In the genomic region with DNA sequence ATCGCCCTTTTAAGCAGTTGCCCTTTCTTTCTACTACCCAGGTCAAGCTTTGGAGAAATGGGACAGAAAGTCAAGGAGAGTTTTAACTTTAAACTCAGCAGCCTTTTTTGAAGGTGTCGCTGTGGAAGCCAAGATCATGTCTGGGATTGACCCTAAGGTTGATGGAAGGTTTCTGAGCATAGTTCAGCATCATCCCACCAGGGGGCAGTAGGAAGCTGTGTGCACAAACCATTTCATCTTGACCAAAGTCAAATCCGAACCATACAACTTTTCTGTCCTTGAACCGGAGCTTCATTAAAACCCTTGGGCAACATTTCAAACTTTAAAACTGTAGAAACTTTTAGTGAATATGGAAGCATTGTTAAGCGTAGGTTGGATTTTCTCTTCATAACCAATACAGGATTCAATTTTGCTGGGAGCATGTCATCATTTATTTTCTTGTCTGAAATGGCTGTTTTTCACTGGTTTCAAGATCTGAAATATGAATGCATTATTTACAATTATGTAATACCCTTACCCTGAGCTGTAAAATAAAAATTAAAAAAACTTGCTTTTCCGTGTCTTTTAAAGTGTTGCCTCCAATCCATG, we compare ENCODE assay signal across 8 cellular contexts.
DNase-seq lines count a peak whose midpoint lies in the region; ATAC-seq and TF ChIP-seq lines count a peak whose summit lies in the region.

No MANE protein-coding gene starts in this region.

- WGBS in mesendoderm (ENCODE audit: extremely low coverage, insufficient coverage, low lambda C conversion rate): no CpG with 5 or more reads among the region's 6 CpGs

- no peak overlapping the region for H3K18ac ChIP-seq in mesendoderm (ENCODE audit: low read length)

- H3K4me2 ChIP-seq in mesendoderm (ENCODE audit: low read length): no peak overlapping the region

- no peak for TF ChIP-seq POLR2A in uterus (IDR thresholded peaks at IDR 0.05)

- H3K4ac ChIP-seq in mesendoderm (ENCODE audit: low read depth, low read length): no peak overlapping the region

- H3K27me3 ChIP-seq in mesendoderm (ENCODE audit: insufficient read depth, low read length, poor library complexity): no peaks in the 10 kb centered on the region
- no peaks in the 10 kb centered on the region for H3K27me3 ChIP-seq in uterus
- no peaks in the 10 kb centered on the region for H3K27me3 ChIP-seq in CD8-positive, alpha-beta memory T cell (ENCODE audit: insufficient read depth, low read length, poor library complexity, severe bottlenecking)

- no peak overlapping the region for H4K5ac ChIP-seq in mesendoderm (ENCODE audit: low read length)

- no peaks in the 10 kb centered on the region for H3K36me3 Mint-ChIP-seq in endothelial cell (ENCODE audit: low read depth, unreplicated experiment)
- H3K36me3 Mint-ChIP-seq in CD8-positive, alpha-beta memory T cell: no peaks in the 10 kb centered on the region

- H3K79me2 ChIP-seq in mesendoderm (ENCODE audit: control insufficient read depth, insufficient read depth, low read length): no peaks in the 10 kb centered on the region

- H3K4me3 Mint-ChIP-seq in endothelial cell (ENCODE audit: unreplicated experiment): no peak overlapping the region
- no peak overlapping the region for H3K4me3 Mint-ChIP-seq in CD8-positive, alpha-beta memory T cell

- H3K27ac ChIP-seq in mesendoderm (ENCODE audit: low read depth, low read length) (no peak overlapping the region), uterus (no peak overlapping the region)
- H3K27ac ChIP-seq in CD8-positive, alpha-beta memory T cell (ENCODE audit: low read depth, low read length): no peak overlapping the region

- H3K27ac Mint-ChIP-seq in endothelial cell (ENCODE audit: unreplicated experiment): no peak overlapping the region
- H3K27ac Mint-ChIP-seq in CD8-positive, alpha-beta memory T cell: no peak overlapping the region

- POLR2A ChIA-PET in CD8-positive, alpha-beta memory T cell (lab: Charles Lee): no interaction called here

- H3K4me1 ChIP-seq in mesendoderm (ENCODE audit: control insufficient read depth, low read depth, low read length): no peaks in the 10 kb centered on the region
- H3K4me1 ChIP-seq in uterus: no peaks in the 10 kb centered on the region
- H3K4me1 ChIP-seq in CD8-positive, alpha-beta memory T cell (ENCODE audit: insufficient read depth, low read length): no peaks in the 10 kb centered on the region

- H2BK120ac ChIP-seq in mesendoderm (ENCODE audit: low read depth, low read length): no peak overlapping the region

- no peaks in the 10 kb centered on the region for H3K79me1 ChIP-seq in mesendoderm (ENCODE audit: low read length)

- TF ChIP-seq CTCF in GM12872 (IDR thresholded peaks at IDR 0.05; ENCODE audit: insufficient read depth, low read depth, low read length) (peak; percentile 89), endothelial cell (IDR thresholded peaks at IDR 0.05; ENCODE audit: unreplicated experiment) (peak; percentile 89), uterus (IDR thresholded peaks at IDR 0.05) (peak; percentile 38 to 71 (median 70))

- H2BK5ac ChIP-seq in mesendoderm (ENCODE audit: low read length): no peak overlapping the region

- H3K9ac ChIP-seq in mesendoderm (ENCODE audit: low read length): no peak overlapping the region

- intact Hi-C loops in uterus (cut with DNase I; ENCODE audit: low total_unique reads): no loop called here

- H2AK5ac ChIP-seq in mesendoderm (ENCODE audit: low read length): no peak overlapping the region

- CTCF ChIA-PET in CD8-positive, alpha-beta memory T cell (lab: Charles Lee): no interaction called here

- H3K56ac ChIP-seq in mesendoderm (ENCODE audit: low read length): no peak overlapping the region

- DNase-seq in AG08395 (ENCODE audit: low spot score) (peak; percentile 68), RKO (ENCODE audit: low spot score) (peak; percentile 61), endothelial cell (ENCODE audit: low spot score) (peak; percentile 80), mesendoderm (peak; percentile 69), uterus (peak; percentile 18 to 25)
- DNase-seq in CD8-positive, alpha-beta memory T cell: no peak

- H3K27me3 Mint-ChIP-seq in endothelial cell (ENCODE audit: unreplicated experiment): no peaks in the 10 kb centered on the region
- H3K27me3 Mint-ChIP-seq in CD8-positive, alpha-beta memory T cell: no peaks in the 10 kb centered on the region

- H3K4me3 ChIP-seq in mesendoderm (ENCODE audit: low read length) (no peak overlapping the region), uterus (no peak overlapping the region)
- H3K4me3 ChIP-seq in CD8-positive, alpha-beta memory T cell (ENCODE audit: low read length): no peak overlapping the region

- H2BK15ac ChIP-seq in mesendoderm (replicated peaks; ENCODE audit: low read depth): no peak overlapping the region

- H3K4me1 Mint-ChIP-seq in endothelial cell (ENCODE audit: unreplicated experiment): no peaks in the 10 kb centered on the region
- H3K4me1 Mint-ChIP-seq in CD8-positive, alpha-beta memory T cell: no peaks in the 10 kb centered on the region

- H3K36me3 ChIP-seq in mesendoderm (ENCODE audit: control insufficient read depth, insufficient read depth, low read length) (no peaks in the 10 kb centered on the region), uterus (no peaks in the 10 kb centered on the region)
- H3K36me3 ChIP-seq in CD8-positive, alpha-beta memory T cell (ENCODE audit: insufficient read depth, low read length): no peaks in the 10 kb centered on the region

- no peaks in the 10 kb centered on the region for H3K9me3 Mint-ChIP-seq in endothelial cell (ENCODE audit: unreplicated experiment)
- H3K9me3 Mint-ChIP-seq in CD8-positive, alpha-beta memory T cell: peaks cover 0 to 12% (median 0%) of the 10 kb centered on the region in 5 donors

- H4K8ac ChIP-seq in mesendoderm (ENCODE audit: low read depth, low read length): no peak overlapping the region

- no peak overlapping the region for H3K23ac ChIP-seq in mesendoderm (ENCODE audit: low read length)

- ATAC-seq in HG03354 (IDR thresholded peaks at IDR 0.05; ENCODE audit: poor library complexity, severe bottlenecking, unreplicated experiment): peak; percentile 79

- no peaks in the 10 kb centered on the region for H3K9me3 ChIP-seq in uterus
- no peaks in the 10 kb centered on the region for H3K9me3 ChIP-seq in CD8-positive, alpha-beta memory T cell (ENCODE audit: low read length)

Comparison
In these comparisons a context has a peak if more than half of its experiments do, and no peak if none do; other contexts are left out.
1. DNase-seq: peak in AG08395 (single experiment), RKO (single experiment), endothelial cell (single experiment), mesendoderm (single experiment) and uterus (2 of 2); none in CD8-positive, alpha-beta memory T cell (0 of 5).
2. Peak in every context shown above with its lines, with median percentiles within 50 percentile points of each other: CTCF ChIP-seq.